In genomic region chr1:20486457-20487235, GRCh38 we compare ENCODE assay signal across 9 cellular contexts. TPM values are rescaled to one million over a fixed set of nuclear protein-coding genes. Genes with fewer than 3 reads are reported as not detected.
A peak's percentile ranks its signal among the peaks of the same experiment; 100 is the strongest.
DNase-seq lines count a peak whose midpoint lies in the region; ATAC-seq and TF ChIP-seq lines count a peak whose summit lies in the region.
"Had no signal": no experiment of that assay in that cellular context is flagged by ENCODE, and none has a peak within 500 bp of the region (broad histone marks: within the 10 kb centered on the region; RNA-seq: fewer than 3 reads in every experiment).

No MANE protein-coding gene starts in this region.

- H3K27ac Mint-ChIP-seq in activated T-cell treated with anti-CD3 and anti-CD28 coated beads, Interleukin-2, amount 50 U/mL, for 24 hours, result no peak overlapping the region
- no peak overlapping the region for H3K27ac Mint-ChIP-seq in neural progenitor cell

- peaks cover 4% of the 10 kb centered on the region for H3K79me2 ChIP-seq in neural progenitor cell (ENCODE audit: low read depth)

- H3F3A ChIP-seq in neural progenitor cell (ENCODE audit: low read depth), result peaks cover 45% of the 10 kb centered on the region

- TF ChIP-seq POLR2A in gastroesophageal sphincter (IDR thresholded peaks at IDR 0.05), result peak in 1 of 2 donors; percentile 29

- no peaks in the 10 kb centered on the region for H3K9me3 Mint-ChIP-seq in activated T-cell treated with anti-CD3 and anti-CD28 coated beads, Interleukin-2, amount 50 U/mL, for 24 hours
- no peaks in the 10 kb centered on the region for H3K9me3 Mint-ChIP-seq in neural progenitor cell

- H3K27me3 ChIP-seq in gastroesophageal sphincter, result peaks cover 26% of the 10 kb centered on the region
- H3K27me3 ChIP-seq in neural progenitor cell, result peaks cover 97% of the 10 kb centered on the region

- TF ChIP-seq EP300 in gastroesophageal sphincter (IDR thresholded peaks at IDR 0.05), result no peak

- DNase-seq in COLO668 (lab: John Stamatoyannopoulos, UW; ENCODE audit: unreplicated experiment) (peak; percentile 100), NCI-H1092 treated with DMSO at 0.1 percent for 48 hours (lab: John Stamatoyannopoulos, UW) (peak; percentile 66), neural progenitor cell (ENCODE audit: low spot score) (peak; percentile 94), DMS114 treated with DMSO at 0.1 percent for 48 hours (lab: John Stamatoyannopoulos, UW; ENCODE audit: unreplicated experiment) (no peak)
- DNase-seq in activated T-cell treated with anti-CD3 and anti-CD28 coated beads, Interleukin-2, amount 50 U/mL, for 24 hours, result no peak
- no peak for DNase-seq in central memory CD4-positive, alpha-beta T cell

- TF ChIP-seq CTCF in gastroesophageal sphincter (IDR thresholded peaks at IDR 0.05) (peak in 2 of 4 experiments; percentile 0 to 12), neural progenitor cell (IDR thresholded peaks at IDR 0.05) (no peak)

- H2AFZ ChIP-seq in neural progenitor cell (replicated peaks), result peak overlapping the region; percentile 95

- peaks cover 64% of the 10 kb centered on the region for H3K27me3 Mint-ChIP-seq in activated T-cell treated with anti-CD3 and anti-CD28 coated beads, Interleukin-2, amount 50 U/mL, for 24 hours
- H3K27me3 Mint-ChIP-seq in neural progenitor cell (ENCODE audit: insufficient read depth, low read depth), result peaks cover 24% of the 10 kb centered on the region

- H4K20me1 ChIP-seq in neural progenitor cell (ENCODE audit: low read depth), result peaks cover 22% of the 10 kb centered on the region

- peak overlapping the region; percentile 51 to 81 for H3K4me3 ChIP-seq in gastroesophageal sphincter
- H3K4me3 ChIP-seq in neural progenitor cell, result peak overlapping the region; percentile 95

- H3K4me2 ChIP-seq in neural progenitor cell, result peak overlapping the region; percentile 98
- H3K4me2 ChIP-seq: KMS-11 had no signal

- no peak overlapping the region for H3K9ac ChIP-seq in neural progenitor cell
- H3K9ac ChIP-seq: KMS-11 had no signal

- peak overlapping the region; percentile 46 for H3K4me3 Mint-ChIP-seq in activated T-cell treated with anti-CD3 and anti-CD28 coated beads, Interleukin-2, amount 50 U/mL, for 24 hours
- H3K4me3 Mint-ChIP-seq in neural progenitor cell, result peak overlapping the region; percentile 83

- H3K4me1 ChIP-seq in gastroesophageal sphincter, result peaks cover 0 to 48% (median 18%) of the 10 kb centered on the region in 3 donors
- peaks cover 8% of the 10 kb centered on the region for H3K4me1 ChIP-seq in neural progenitor cell

- no peaks in the 10 kb centered on the region for H3K36me3 Mint-ChIP-seq in activated T-cell treated with anti-CD3 and anti-CD28 coated beads, Interleukin-2, amount 50 U/mL, for 24 hours (ENCODE audit: low read depth)
- H3K36me3 Mint-ChIP-seq in neural progenitor cell, result peaks cover 3% of the 10 kb centered on the region

- no CpG with 5 or more reads among the region's 51 CpGs for WGBS in gastroesophageal sphincter (ENCODE audit: low coverage in 1 of 2), 2 donors

- H3K36me3 ChIP-seq in gastroesophageal sphincter (no peaks in the 10 kb centered on the region), neural progenitor cell (no peaks in the 10 kb centered on the region)

- peak overlapping the region; percentile 74 to 96 (median 94) for H3K27ac ChIP-seq in gastroesophageal sphincter
- no peak overlapping the region for H3K27ac ChIP-seq in neural progenitor cell
- H3K27ac ChIP-seq: KMS-11 had no signal

- ATAC-seq in gastroesophageal sphincter (peak; percentile 82), HG02759 (IDR thresholded peaks at IDR 0.05; ENCODE audit: unreplicated experiment) (no peak)

- peaks cover 12% of the 10 kb centered on the region for H3K4me1 Mint-ChIP-seq in activated T-cell treated with anti-CD3 and anti-CD28 coated beads, Interleukin-2, amount 50 U/mL, for 24 hours (ENCODE audit: low read depth)
- peaks cover 20% of the 10 kb centered on the region for H3K4me1 Mint-ChIP-seq in neural progenitor cell

- H3K9me3 ChIP-seq in gastroesophageal sphincter, result no peaks in the 10 kb centered on the region
- no peaks in the 10 kb centered on the region for H3K9me3 ChIP-seq in neural progenitor cell (ENCODE audit: low read depth)

RNA-seq across cellular contexts. Expression of gene CAMK2N1, which starts 0.6 kb away (rescaled TPM):
- total RNA-seq in gastroesophageal sphincter (10 to 100 TPM; 18.2 to 29.6 (median 26.2) TPM), neural progenitor cell (ENCODE audit: low replicate concordance) (6.0 and 11.4 TPM in 2 replicates)

RNA-seq across cellular contexts. Expression of gene MUL1, which starts 21.3 kb away (rescaled TPM):
- total RNA-seq in gastroesophageal sphincter (10 to 100 TPM; 26.5 to 52.0 (median 43.8) TPM), neural progenitor cell (ENCODE audit: low replicate concordance) (6.7 and 18.9 TPM in 2 replicates)

Comparison
In these comparisons a context has a peak if more than half of its experiments do, and no peak if none do; other contexts are left out.
1. DNase-seq: peak in COLO668 (single experiment), NCI-H1092 treated with DMSO at 0.1 percent for 48 hours (single experiment) and neural progenitor cell (single experiment); none in activated T-cell treated with anti-CD3 and anti-CD28 coated beads, Interleukin-2, amount 50 U/mL, for 24 hours (single experiment), central memory CD4-positive, alpha-beta T cell (single experiment) and DMS114 treated with DMSO at 0.1 percent for 48 hours (single experiment).